ENCODE assay signal across 8 cellular contexts in the genomic region with DNA sequence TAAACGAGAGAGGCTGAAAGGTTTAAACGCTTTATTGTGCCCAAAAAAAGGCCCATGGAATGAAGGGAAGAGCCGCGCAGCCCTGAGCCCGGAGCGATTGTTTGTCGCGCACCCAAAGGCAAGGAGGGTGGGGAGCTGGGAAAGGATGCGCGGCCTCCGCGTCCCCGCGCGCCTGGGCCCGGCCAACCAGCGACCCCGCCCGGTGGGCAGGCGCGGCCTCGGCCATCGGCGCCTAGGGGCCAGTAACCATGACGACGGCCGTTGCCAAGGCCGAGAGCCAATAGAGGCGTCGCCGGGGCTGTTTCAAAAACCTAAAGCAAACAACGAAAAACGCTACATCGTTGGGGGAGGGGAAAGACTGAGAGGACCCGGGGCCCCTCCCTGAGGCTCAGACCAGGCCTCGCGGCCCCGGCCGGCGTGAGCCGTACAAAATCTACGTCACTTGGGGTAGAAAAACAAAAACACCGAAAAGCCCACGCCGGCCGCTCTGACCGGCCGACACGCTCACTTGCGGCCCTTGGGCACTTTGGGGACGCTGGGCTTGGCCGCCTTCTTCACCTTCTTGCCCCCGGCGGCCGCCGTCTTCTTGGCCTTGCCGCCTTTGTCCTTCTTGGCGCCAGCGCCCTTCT. TPM values are rescaled to one million over a fixed set of nuclear protein-coding genes. Genes with fewer than 3 reads are reported as not detected.
DNase-seq lines count a peak whose midpoint lies in the region; ATAC-seq and TF ChIP-seq lines count a peak whose summit lies in the region.

No MANE protein-coding gene starts in this region.

- TF ChIP-seq POLR2A in lower leg skin (IDR thresholded peaks at IDR 0.05), result no peak

- no peaks in the 10 kb centered on the region for H3K27me3 Mint-ChIP-seq in activated CD8-positive, alpha-beta T cell treated with anti-CD3 and anti-CD28 coated beads, Interleukin-2, amount 10 ng/mL, durations not matched to agents 7 days and 5 days (ENCODE audit: low read depth)

- peak overlapping the region; percentile 81 for H3K27ac ChIP-seq in effector memory CD4-positive, alpha-beta T cell (ENCODE audit: insufficient read depth, low read length, poor library complexity, severe bottlenecking)

- POLR2A ChIA-PET in activated CD8-positive, alpha-beta T cell treated with anti-CD3 and anti-CD28 coated beads, Interleukin-2, amount 10 ng/mL, durations not matched to agents 7 days and 5 days (lab: Charles Lee), result interaction anchor here (0.5 to 4.8 kb wide), 21 partner anchors 8 to 600 kb away, joined by 3 to 50 read pairs (median 9); a partner anchor contains a TSS

- H3K9me3 Mint-ChIP-seq in activated CD8-positive, alpha-beta T cell treated with anti-CD3 and anti-CD28 coated beads, Interleukin-2, amount 10 ng/mL, durations not matched to agents 7 days and 5 days (ENCODE audit: insufficient read depth), result no peaks in the 10 kb centered on the region

- H3K27me3 ChIP-seq in effector memory CD4-positive, alpha-beta T cell (replicated peaks; ENCODE audit: control insufficient read depth, insufficient read depth, low read length, poor library complexity, severe bottlenecking), result no peaks in the 10 kb centered on the region

- DNase-seq in NCI-H524 (lab: John Stamatoyannopoulos, UW) (peak; percentile 95 to 96), lower leg skin (ENCODE audit: low spot score in 2 of 2) (peak; percentile 86 to 97)
- DNase-seq in activated CD8-positive, alpha-beta T cell treated with anti-CD3 and anti-CD28 coated beads, Interleukin-2, amount 10 ng/mL, durations not matched to agents 7 days and 5 days, result peak; percentile 77
- peak; percentile 19 to 47 (median 30) for DNase-seq in effector memory CD4-positive, alpha-beta T cell
- peak; percentile 27 to 44 for DNase-seq in stimulated activated CD4-positive, alpha-beta T cell treated with anti-CD3 and anti-CD28 coated beads, Interleukin-4, amount 100 ng/mL, for 4 hours

- TF ChIP-seq CTCF in lower leg skin (IDR thresholded peaks at IDR 0.05), result no peak

- H3K4me3 Mint-ChIP-seq in activated CD8-positive, alpha-beta T cell treated with anti-CD3 and anti-CD28 coated beads, Interleukin-2, amount 10 ng/mL, durations not matched to agents 7 days and 5 days, result peak overlapping the region; percentile 91

- H3K36me3 ChIP-seq in ES-I3 (ENCODE audit: insufficient read depth, low read length), result no peaks in the 10 kb centered on the region
- no peaks in the 10 kb centered on the region for H3K36me3 ChIP-seq in effector memory CD4-positive, alpha-beta T cell (ENCODE audit: control insufficient read depth, insufficient read depth, low read length)

- H3K4me3 ChIP-seq in effector memory CD4-positive, alpha-beta T cell (ENCODE audit: insufficient read depth, low read depth, low read length, poor library complexity, severe bottlenecking), result peak overlapping the region; percentile 94
- H3K4me3 ChIP-seq in lower leg skin (ENCODE audit: low read depth, poor library complexity, severe bottlenecking), result peak overlapping the region; percentile 97

- peaks cover 6% of the 10 kb centered on the region; the same call in 1 of the 2 replicates for H3K4me1 ChIP-seq in ES-I3 (ENCODE audit: insufficient read depth, low read length)
- H3K4me1 ChIP-seq in effector memory CD4-positive, alpha-beta T cell (ENCODE audit: control insufficient read depth, insufficient read depth, low read length, poor library complexity, severe bottlenecking), result peaks cover 16% of the 10 kb centered on the region

- intact Hi-C loops in lower leg skin (cut with DNase I; ENCODE audit: low total_unique reads), result no loop called here

- peaks cover 34% of the 10 kb centered on the region for H3K4me1 Mint-ChIP-seq in activated CD8-positive, alpha-beta T cell treated with anti-CD3 and anti-CD28 coated beads, Interleukin-2, amount 10 ng/mL, durations not matched to agents 7 days and 5 days (ENCODE audit: low read depth)

- H3K9me3 ChIP-seq in ES-I3 (ENCODE audit: control insufficient read depth, insufficient read depth, low read length), result no peaks in the 10 kb centered on the region
- no peaks in the 10 kb centered on the region for H3K9me3 ChIP-seq in effector memory CD4-positive, alpha-beta T cell (ENCODE audit: control insufficient read depth, low read length)

- peak overlapping the region; percentile 91 for H3K9ac ChIP-seq in ES-I3 (ENCODE audit: low read depth, low read length)

- peaks cover 8% of the 10 kb centered on the region for H3K36me3 Mint-ChIP-seq in activated CD8-positive, alpha-beta T cell treated with anti-CD3 and anti-CD28 coated beads, Interleukin-2, amount 10 ng/mL, durations not matched to agents 7 days and 5 days (ENCODE audit: low read depth)

- CTCF ChIA-PET in activated CD8-positive, alpha-beta T cell treated with anti-CD3 and anti-CD28 coated beads, Interleukin-2, amount 10 ng/mL, durations not matched to agents 7 days and 5 days (lab: Charles Lee), result interaction anchor here (1.4 to 2.7 kb wide), 7 partner anchors 13 to 437 kb away, joined by 3 to 22 read pairs (median 10); a partner anchor contains a TSS

- 0 to 1% methylated on average over 55 to 59 of the region's 59 CpGs for WGBS in lower leg skin, 2 donors

- peak overlapping the region; percentile 82 for H3K27ac Mint-ChIP-seq in activated CD8-positive, alpha-beta T cell treated with anti-CD3 and anti-CD28 coated beads, Interleukin-2, amount 10 ng/mL, durations not matched to agents 7 days and 5 days

- ATAC-seq in HG03521 (IDR thresholded peaks at IDR 0.05; ENCODE audit: unreplicated experiment) (peak; percentile 26), HG03097 (IDR thresholded peaks at IDR 0.05; ENCODE audit: low FRiP score, unreplicated experiment) (no peak)
- peak; percentile 16 for ATAC-seq in activated CD8-positive, alpha-beta T cell treated with anti-CD3 and anti-CD28 coated beads, Interleukin-2, amount 10 ng/mL, durations not matched to agents 7 days and 5 days

RNA-seq across cellular contexts. Expression of a gene that starts 36.2 kb away (rescaled TPM):
- 10 to 100 TPM; 58.2 to 62.2 TPM for total RNA-seq in activated CD8-positive, alpha-beta T cell treated with anti-CD3 and anti-CD28 coated beads, Interleukin-2, amount 10 ng/mL, durations not matched to agents 7 days and 5 days
- total RNA-seq in lower leg skin, result 10 to 100 TPM; 25.2 to 34.9 (median 34.4) TPM

Comparison
In these comparisons a context has a peak if more than half of its experiments do, and no peak if none do; other contexts are left out.
1. DNase-seq: peak in every context shown above with its lines; median percentile 96 in NCI-H524; 92 in lower leg skin; 77 in activated CD8-positive, alpha-beta T cell treated with anti-CD3 and anti-CD28 coated beads, Interleukin-2, amount 10 ng/mL, durations not matched to agents 7 days and 5 days; 36 in stimulated activated CD4-positive, alpha-beta T cell treated with anti-CD3 and anti-CD28 coated beads, Interleukin-4, amount 100 ng/mL, for 4 hours; 30 in effector memory CD4-positive, alpha-beta T cell.